Comparison of ENCODE assay signal across 29 cellular contexts in genomic region chr14:75835156-75836141, GRCh38.
"Had no signal": no experiment of that assay in that cellular context is flagged by ENCODE, and none has a peak within 500 bp of the region (broad histone marks: within the 10 kb centered on the region; RNA-seq: fewer than 3 reads in every experiment).

No MANE protein-coding gene starts in this region.

- FAIRE-seq: islet of Langerhans had no signal

- H3K27me3 ChIP-seq: adrenal gland, ascending aorta, heart right ventricle, left lung, tibial nerve had no signal

- H3K27ac Mint-ChIP-seq: activated CD4-positive, alpha-beta memory T cell treated with anti-CD3 and anti-CD28 coated beads for 36 hours; activated CD4-positive, alpha-beta T cell treated with anti-CD3 and anti-CD28 coated beads, Interleukin-2, amount 10 ng/mL, durations not matched to agents 24 days and 14 days; activated naive CD4-positive, alpha-beta T cell treated with anti-CD3 and anti-CD28 coated beads for 36 hours; activated naive CD8-positive, alpha-beta T cell treated with anti-CD3 and anti-CD28 coated beads for 36 hours; activated T-helper 1 cell treated with anti-CD3 and anti-CD28 coated beads, Interleukin-12 subunit alpha, Interleukin-12 subunit beta, Interleukin-2, Interleukin-4 antibody, amounts not matched to agents 30 ng/mL and 10 ng/mL and 1 ng/mL, durations not matched to agents 14 hours and 24 hours and 36 hours; effector memory CD8-positive, alpha-beta T cell; naive thymus-derived CD8-positive, alpha-beta T cell had no signal

- H2AFZ ChIP-seq: parathyroid adenoma had no signal

- H3K4me1 ChIP-seq: adrenal gland had no signal

- H3K4me3 Mint-ChIP-seq: activated CD4-positive, alpha-beta memory T cell treated with anti-CD3 and anti-CD28 coated beads for 36 hours; activated CD4-positive, alpha-beta T cell treated with anti-CD3 and anti-CD28 coated beads, Interleukin-2, amount 10 ng/mL, durations not matched to agents 24 days and 14 days; activated naive CD4-positive, alpha-beta T cell treated with anti-CD3 and anti-CD28 coated beads for 36 hours; activated naive CD8-positive, alpha-beta T cell treated with anti-CD3 and anti-CD28 coated beads for 36 hours; activated T-helper 1 cell treated with anti-CD3 and anti-CD28 coated beads, Interleukin-12 subunit alpha, Interleukin-12 subunit beta, Interleukin-2, Interleukin-4 antibody, amounts not matched to agents 30 ng/mL and 10 ng/mL and 1 ng/mL, durations not matched to agents 14 hours and 24 hours and 36 hours; effector memory CD8-positive, alpha-beta T cell; naive thymus-derived CD8-positive, alpha-beta T cell; neural crest cell had no signal

- H3K9me3 Mint-ChIP-seq: effector memory CD8-positive, alpha-beta T cell; naive thymus-derived CD8-positive, alpha-beta T cell; neural crest cell had no signal

- DNase-seq: activated CD4-positive, alpha-beta memory T cell treated with anti-CD3 and anti-CD28 coated beads for 36 hours; activated CD4-positive, alpha-beta T cell treated with anti-CD3 and anti-CD28 coated beads, Interleukin-2, amount 10 ng/mL, durations not matched to agents 24 days and 14 days; activated CD4-positive, CD25-positive, alpha-beta regulatory T cell treated with anti-CD3 and anti-CD28 coated beads, Interleukin-2, amount 50 U/mL, for 72 hours; activated CD8-positive, alpha-beta memory T cell treated with anti-CD3 and anti-CD28 coated beads, Interleukin-2, amount 50 U/mL, for 4 hours; activated effector memory CD4-positive, alpha-beta T cell treated with anti-CD3 and anti-CD28 coated beads, Interleukin-2, amount 50 U/mL, for 16 hours; activated naive CD4-positive, alpha-beta T cell treated with anti-CD3 and anti-CD28 coated beads for 36 hours; activated naive CD8-positive, alpha-beta T cell treated with anti-CD3 and anti-CD28 coated beads for 36 hours; activated T-cell treated with anti-CD3 and anti-CD28 coated beads, Interleukin-2, amount 50 U/mL, for 1 hour; adrenal gland; caudate nucleus; cortex of kidney; effector memory CD8-positive, alpha-beta T cell; erythroblast; heart right ventricle; left lung; lower lobe of right lung; mesenchymal stem cell; naive thymus-derived CD8-positive, alpha-beta T cell; occipital lobe; right cardiac atrium; stimulated activated CD4-positive, alpha-beta T cell treated with anti-CD3 and anti-CD28 coated beads, Interleukin-2, amount 100 ng/mL, for 48 hours; stimulated activated naive CD4-positive, alpha-beta T cell treated with Interleukin-2 at 50 U/mL for 16 hours; T1000 had no signal

- H3K79me2 ChIP-seq: parathyroid adenoma had no signal

- H3K9ac ChIP-seq: parathyroid adenoma had no signal

- H3K4me1 Mint-ChIP-seq: neural crest cell had no signal

- ATAC-seq: effector memory CD8-positive, alpha-beta T cell; heart right ventricle; left lung; lower lobe of right lung; naive thymus-derived CD8-positive, alpha-beta T cell; right cardiac atrium had no signal

- H3K27me3 Mint-ChIP-seq: activated CD4-positive, alpha-beta memory T cell treated with anti-CD3 and anti-CD28 coated beads for 36 hours; activated CD4-positive, alpha-beta T cell treated with anti-CD3 and anti-CD28 coated beads, Interleukin-2, amount 10 ng/mL, durations not matched to agents 24 days and 14 days; activated naive CD8-positive, alpha-beta T cell treated with anti-CD3 and anti-CD28 coated beads for 36 hours; effector memory CD8-positive, alpha-beta T cell; naive thymus-derived CD8-positive, alpha-beta T cell had no signal

- H3K36me3 ChIP-seq: adrenal gland, lower lobe of right lung had no signal

- H3K4me3 ChIP-seq: adrenal gland, ascending aorta, heart right ventricle, left lung, lower lobe of right lung, tibial nerve had no signal

- H3K27ac ChIP-seq: adrenal gland, ascending aorta, heart right ventricle, left lung, lower lobe of right lung, parathyroid adenoma, tibial nerve had no signal

- H3K9me3 ChIP-seq: adrenal gland, ascending aorta, heart right ventricle, left lung, lower lobe of right lung, tibial nerve had no signal
